In the genomic region with DNA sequence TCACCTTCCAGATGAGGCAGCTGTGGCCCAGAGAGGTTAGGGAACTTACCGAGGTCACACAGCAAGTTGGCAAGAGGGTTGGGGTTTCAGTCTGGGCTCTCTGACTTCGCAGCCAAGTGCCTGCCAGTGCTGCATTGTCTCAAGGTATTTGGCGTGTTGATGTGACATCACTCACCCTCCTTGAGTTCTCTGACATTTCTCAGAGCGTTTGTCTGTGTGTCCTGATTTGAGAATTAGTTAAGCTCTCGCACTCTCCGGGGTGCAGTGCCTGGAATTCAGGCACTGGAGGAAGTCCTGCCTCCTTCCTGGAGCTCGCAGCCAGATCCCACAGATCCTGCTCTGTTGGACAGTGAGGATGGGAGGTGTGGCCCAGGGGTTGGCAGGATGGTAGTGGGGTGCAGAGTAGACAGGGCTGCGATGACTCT, we compare ENCODE assay signal across 17 cellular contexts. TPM values are rescaled to one million over a fixed set of nuclear protein-coding genes. Genes with fewer than 3 reads are reported as not detected.
DNase-seq lines count a peak whose midpoint lies in the region; ATAC-seq and TF ChIP-seq lines count a peak whose summit lies in the region.
"Had no signal": no experiment of that assay in that cellular context is flagged by ENCODE, and none has a peak within 500 bp of the region (broad histone marks: within the 10 kb centered on the region; RNA-seq: fewer than 3 reads in every experiment).

No MANE protein-coding gene starts in this region.

- peak; percentile 26 for ATAC-seq in HCT116
- ATAC-seq in WTC11, result peak; percentile 37
- ATAC-seq in left lung, result peak; percentile 3
- ATAC-seq in activated T-cell treated with anti-CD3 and anti-CD28 coated beads, Interleukin-2, amount 50 U/mL, for 72 hours (replicated peaks in 1 of 2), result no peak

- H3K27ac ChIP-seq in HCT116 (ENCODE audit: low read depth, low read length) (peak overlapping the region; percentile 6; the same call in 1 of the 2 replicates), left lung (peak overlapping the region in 1 of 2 donors; percentile 55), prostate gland (peak overlapping the region; percentile 75 to 78)

- POLR2A ChIA-PET in HCT116 (lab: Charles Lee), result interaction anchor here (0.9 to 1.6 kb wide), 2 partner anchors 15 to 22 kb away, joined by 4 read pairs; no protein-coding TSS in a partner anchor
- POLR2A ChIA-PET in WTC11 (lab: Charles Lee), result no interaction called here

- H3K4me3 ChIP-seq in HCT116 (replicated peaks in 1 of 2; ENCODE audit: low read depth in 1 of 2, low read length in 2 of 2) (peak overlapping the region in 1 of 2 experiments; percentile 22; a peak in 2 of 4 replicates), left lung (no peak overlapping the region), prostate gland (no peak overlapping the region), lower leg skin (ENCODE audit: low read depth, poor library complexity, severe bottlenecking) (no peak overlapping the region)
- H3K4me3 ChIP-seq: lung, Peyer's patch had no signal

- intact Hi-C loops in HCT116 (cut with micrococcal nuclease) (no loop called here), left lung (cut with DNase I) (no loop called here), prostate gland (cut with DNase I) (no loop called here), lower leg skin (cut with DNase I; ENCODE audit: low total_unique reads) (no loop called here)

- H3K9me2 ChIP-seq in HCT116 (ENCODE audit: insufficient read depth), result no peaks in the 10 kb centered on the region

- H3K9me3 Mint-ChIP-seq in WTC11, result no peaks in the 10 kb centered on the region
- H3K9me3 Mint-ChIP-seq in activated T-cell treated with anti-CD3 and anti-CD28 coated beads, Interleukin-2, amount 50 U/mL, for 72 hours, result no peaks in the 10 kb centered on the region
- H3K9me3 Mint-ChIP-seq: activated CD4-positive, alpha-beta T cell treated with anti-CD3 and anti-CD28 coated beads, Interleukin-2, amount 10 ng/mL, durations not matched to agents 24 days and 14 days; T-helper 1 cell treated with Interleukin-12 subunit alpha and Interleukin-12 subunit beta and Interleukin-4 antibody, amounts not matched to agents 30 μg/mL and 1 μg/mL, for 36 hours had no signal

- no peaks in the 10 kb centered on the region; the same call in 1 of the 2 replicates for H3K27me3 Mint-ChIP-seq in WTC11 (ENCODE audit: low read depth)
- no peaks in the 10 kb centered on the region for H3K27me3 Mint-ChIP-seq in activated T-cell treated with anti-CD3 and anti-CD28 coated beads, Interleukin-2, amount 50 U/mL, for 72 hours (ENCODE audit: low read depth)
- H3K27me3 Mint-ChIP-seq: activated CD4-positive, alpha-beta T cell treated with anti-CD3 and anti-CD28 coated beads, Interleukin-2, amount 10 ng/mL, durations not matched to agents 24 days and 14 days had no signal

- H3K9ac ChIP-seq in HCT116 (ENCODE audit: low read length), result peak overlapping the region; percentile 48

- H3K9me3 ChIP-seq in HCT116 (ENCODE audit: control insufficient read depth in 1 of 2, insufficient read depth in 1 of 2, low read depth in 1 of 2, low read length in 2 of 2), result no peaks in the 10 kb centered on the region
- no peaks in the 10 kb centered on the region for H3K9me3 ChIP-seq in left lung
- H3K9me3 ChIP-seq in prostate gland, result no peaks in the 10 kb centered on the region
- H3K9me3 ChIP-seq: Peyer's patch had no signal

- CTCF ChIA-PET in HCT116 (lab: Charles Lee), result no interaction called here
- CTCF ChIA-PET in WTC11 (lab: Charles Lee), result interaction anchor here (0.8 to 7.1 kb wide), 4 partner anchors 22 to 47 kb away, joined by 4 to 48 read pairs (median 8); no protein-coding TSS in a partner anchor

- H3K4me1 ChIP-seq in HCT116 (ENCODE audit: control insufficient read depth in 1 of 2, insufficient read depth in 2 of 2, low read length in 2 of 2), result peaks cover 55 to 74% of the 10 kb centered on the region in 2 experiments
- H3K4me1 ChIP-seq in left lung, result peaks cover 22 to 27% of the 10 kb centered on the region in 2 donors
- peaks cover 6% of the 10 kb centered on the region for H3K4me1 ChIP-seq in prostate gland (replicated peaks)

- no peak for TF ChIP-seq POLR2A in HCT116 (IDR thresholded peaks at IDR 0.05; ENCODE audit: borderline replicate concordance, extremely low read depth, insufficient read depth, insufficient read length)
- TF ChIP-seq POLR2A in prostate gland (IDR thresholded peaks at IDR 0.05), result no peak
- TF ChIP-seq POLR2A in lower leg skin (IDR thresholded peaks at IDR 0.05), result no peak

- 85% methylated on average over 8 of the region's 8 CpGs for WGBS in prostate gland
- WGBS in lower leg skin, 2 donors, result 72 to 75% methylated on average over 8 of the region's 8 CpGs

- H3K27me3 ChIP-seq in HCT116 (ENCODE audit: insufficient read depth, low read length) (no peaks in the 10 kb centered on the region), left lung (no peaks in the 10 kb centered on the region), prostate gland (replicated peaks; ENCODE audit: insufficient read depth) (no peaks in the 10 kb centered on the region)
- H3K27me3 ChIP-seq: Peyer's patch had no signal

- RAD21 ChIA-PET in HCT116 (lab: Charles Lee; ENCODE audit: low non-redundant PET in 1 of 2, low total read pairs in 2 of 2, uncharacterized antibody in 2 of 2, unreplicated experiment in 2 of 2), result interaction anchor here in 1 of 2 experiments (1.0 kb wide), 1 partner anchor 22 kb away, joined by 3 read pairs; no protein-coding TSS in a partner anchor

- no peaks in the 10 kb centered on the region for H3K36me3 ChIP-seq in HCT116 (ENCODE audit: control insufficient read depth in 1 of 2, insufficient read depth in 2 of 2, low read length in 2 of 2)
- no peaks in the 10 kb centered on the region for H3K36me3 ChIP-seq in left lung
- H3K36me3 ChIP-seq in prostate gland, result no peaks in the 10 kb centered on the region
- H3K36me3 ChIP-seq: Peyer's patch had no signal

- H4K20me1 ChIP-seq in HCT116 (ENCODE audit: insufficient read depth), result no peaks in the 10 kb centered on the region; the same call in 1 of the 2 replicates

- peaks cover 89% of the 10 kb centered on the region for H3K79me2 ChIP-seq in HCT116 (ENCODE audit: insufficient read depth, low read length)

- no peak overlapping the region for H3K27ac Mint-ChIP-seq in WTC11
- no peak overlapping the region for H3K27ac Mint-ChIP-seq in activated T-cell treated with anti-CD3 and anti-CD28 coated beads, Interleukin-2, amount 50 U/mL, for 72 hours
- H3K27ac Mint-ChIP-seq: activated CD4-positive, alpha-beta T cell treated with anti-CD3 and anti-CD28 coated beads, Interleukin-2, amount 10 ng/mL, durations not matched to agents 24 days and 14 days; T-helper 1 cell treated with Interleukin-12 subunit alpha and Interleukin-12 subunit beta and Interleukin-4 antibody, amounts not matched to agents 30 μg/mL and 1 μg/mL, for 36 hours had no signal

- H2AFZ ChIP-seq in HCT116 (ENCODE audit: low read depth, low read length, poor library complexity, severe bottlenecking), result no peak overlapping the region

- no TSS peak for BruUV-seq in HCT116 (replicated peaks; lab: Mats Ljungman, UMichigan)

- no peak for TF ChIP-seq RAD21 in HCT116 (IDR thresholded peaks at IDR 0.05; ENCODE audit: low read depth)

- TF ChIP-seq CTCF in HCT116 (IDR thresholded peaks at IDR 0.05 in 2 of 3, conservative IDR thresholded peaks at IDR 0.05 in 1 of 3; ENCODE audit: borderline replicate concordance in 1 of 3, insufficient read depth in 1 of 3, low read depth in 2 of 3, low read length in 2 of 3), result no peak
- no peak for TF ChIP-seq CTCF in WTC11 (IDR thresholded peaks at IDR 0.05)
- TF ChIP-seq CTCF in left lung (IDR thresholded peaks at IDR 0.05), result no peak
- no peak for TF ChIP-seq CTCF in prostate gland (IDR thresholded peaks at IDR 0.05)
- no peak for TF ChIP-seq CTCF in lower leg skin (IDR thresholded peaks at IDR 0.05)

- no peak overlapping the region for H3K4me3 Mint-ChIP-seq in WTC11
- no peak overlapping the region for H3K4me3 Mint-ChIP-seq in activated T-cell treated with anti-CD3 and anti-CD28 coated beads, Interleukin-2, amount 50 U/mL, for 72 hours
- H3K4me3 Mint-ChIP-seq: activated CD4-positive, alpha-beta T cell treated with anti-CD3 and anti-CD28 coated beads, Interleukin-2, amount 10 ng/mL, durations not matched to agents 24 days and 14 days; T-helper 1 cell treated with Interleukin-12 subunit alpha and Interleukin-12 subunit beta and Interleukin-4 antibody, amounts not matched to agents 30 μg/mL and 1 μg/mL, for 36 hours had no signal

- peaks cover 48% of the 10 kb centered on the region for H3K4me1 Mint-ChIP-seq in WTC11
- H3K4me1 Mint-ChIP-seq in activated T-cell treated with anti-CD3 and anti-CD28 coated beads, Interleukin-2, amount 50 U/mL, for 72 hours (ENCODE audit: low read depth), result no peaks in the 10 kb centered on the region
- H3K4me1 Mint-ChIP-seq: activated CD4-positive, alpha-beta T cell treated with anti-CD3 and anti-CD28 coated beads, Interleukin-2, amount 10 ng/mL, durations not matched to agents 24 days and 14 days had no signal

- H3K4me2 ChIP-seq in HCT116 (ENCODE audit: low read length), result peak overlapping the region; percentile 80

- no peak for DNase-seq in HCT116 (ENCODE audit: low read depth, low spot score)
- DNase-seq in WTC11 (ENCODE audit: low spot score), result no peak
- DNase-seq in left lung, result no peak
- no peak for DNase-seq in prostate gland (ENCODE audit: low spot score)
- DNase-seq in activated T-cell treated with anti-CD3 and anti-CD28 coated beads, Interleukin-2, amount 50 U/mL, for 72 hours, result no peak
- no peak for DNase-seq in LoVo (ENCODE audit: low spot score)
- no peak for DNase-seq in HPDE6-E6E7 (ENCODE audit: extremely low spot score)
- DNase-seq in lower leg skin (ENCODE audit: low spot score in 2 of 2), result no peak
- DNase-seq: activated CD4-positive, alpha-beta T cell treated with anti-CD3 and anti-CD28 coated beads, Interleukin-2, amount 10 ng/mL, durations not matched to agents 24 days and 14 days; aorta; NCI-H446 treated with DMSO at 0.1 percent for 48 hours; posterior cingulate gyrus; stimulated activated CD4-positive, alpha-beta T cell treated with anti-CD3 and anti-CD28 coated beads, Interleukin-4, amount 100 ng/mL, for 4 hours; stimulated activated naive CD4-positive, alpha-beta T cell treated with Interleukin-2 at 50 U/mL for 16 hours had no signal

- no peaks in the 10 kb centered on the region for H3K36me3 Mint-ChIP-seq in WTC11
- no peaks in the 10 kb centered on the region for H3K36me3 Mint-ChIP-seq in activated T-cell treated with anti-CD3 and anti-CD28 coated beads, Interleukin-2, amount 50 U/mL, for 72 hours (ENCODE audit: insufficient read depth in 2 of 2)

TF ChIP-seq in WTC11, 78 proteins besides CTCF, POLR2A, EP300 and RAD21 (continues in another document):
- no peak for TF ChIP-seq JAZF1 (CRISPR knock-in tag; IDR thresholded peaks at IDR 0.05)

RNA-seq across cellular contexts. Expression of gene WWC1, which starts 25.7 kb away (rescaled TPM):
- total RNA-seq in HCT116 (2021; ENCODE audit: unreplicated experiment), result 52.6 TPM
- 38.6 and 39.3 TPM in 2 replicates for polyA plus RNA-seq in HCT116 (2012)
- total RNA-seq in WTC11 (2021), result 29.1 to 48.4 TPM (median 31.6 TPM) in 3 replicates
- 10 to 100 TPM; 59.6 to 81.9 TPM for total RNA-seq in left lung
- 10 to 100 TPM; 45.3 to 52.6 TPM for total RNA-seq in prostate gland
- under 1 TPM in 1 of 2 donors, not detected in 1; 0.35 TPM for total RNA-seq in activated T-cell treated with anti-CD3 and anti-CD28 coated beads, Interleukin-2, amount 50 U/mL, for 72 hours
- total RNA-seq in lower leg skin, result 10 to 100 TPM; 23.5 to 57.0 (median 30.0) TPM

Comparison
In these comparisons a context has a peak if more than half of its experiments do, and no peak if none do; other contexts are left out.
1. ATAC-seq: peak in HCT116 (single experiment), WTC11 (single experiment) and left lung (single experiment); none in activated T-cell treated with anti-CD3 and anti-CD28 coated beads, Interleukin-2, amount 50 U/mL, for 72 hours (0 of 2).
2. RNA of gene WWC1, which starts 25.7 kb away (total RNA-seq): 59.6 to 81.9 TPM in left lung, 45.3 to 52.6 TPM in prostate gland, 52.6 TPM in HCT116 (single experiment), 29.1 to 48.4 TPM in WTC11 and 23.5 to 57.0 TPM in lower leg skin; 0.35 TPM in activated T-cell treated with anti-CD3 and anti-CD28 coated beads, Interleukin-2, amount 50 U/mL, for 72 hours; every median in the first group is over 10 times any median in the second.